ENCODE assay signal across 8 cellular contexts in the genomic region with DNA sequence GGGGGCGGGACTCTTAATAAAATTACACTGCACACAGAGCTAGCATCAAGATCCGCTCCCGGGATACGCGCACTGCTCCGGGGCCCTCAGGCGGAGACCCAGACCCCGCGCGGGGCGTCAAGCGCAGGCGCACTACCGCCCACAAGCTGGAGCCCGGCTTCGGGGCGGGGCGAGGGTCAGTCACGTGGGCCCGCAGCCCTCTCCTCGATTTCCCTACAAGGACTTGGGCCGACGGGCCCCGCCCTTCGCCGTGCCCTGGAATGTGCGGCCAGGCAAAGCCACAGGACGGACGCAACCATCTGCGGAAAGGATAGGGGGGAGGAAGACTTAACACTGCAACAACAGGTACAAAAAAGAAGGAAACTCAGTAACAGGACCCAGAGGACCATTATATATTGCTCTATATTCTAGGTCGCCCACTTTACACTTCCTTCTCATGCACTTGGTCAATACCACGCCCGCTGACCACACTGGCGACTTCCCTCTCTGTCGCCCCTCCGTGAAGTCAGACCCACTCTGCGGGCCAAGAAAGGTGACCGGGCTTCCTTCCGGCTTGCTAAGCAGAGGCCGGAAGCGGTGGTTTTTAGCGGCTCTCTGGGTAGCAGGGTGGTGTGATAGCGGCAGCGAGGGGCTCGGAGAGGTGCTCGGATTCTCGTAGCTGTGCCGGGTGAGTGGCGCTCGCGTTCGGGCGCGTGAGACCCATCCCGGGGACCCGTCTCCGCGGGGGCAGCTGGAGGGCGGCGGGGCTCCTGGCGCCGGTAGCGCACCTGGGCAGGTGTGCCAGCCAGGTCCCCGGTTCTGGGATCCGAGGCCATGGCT. TPM values are rescaled to one million over a fixed set of nuclear protein-coding genes. Genes with fewer than 3 reads are reported as not detected.
DNase-seq lines count a peak whose midpoint lies in the region; ATAC-seq, FAIRE-seq and TF ChIP-seq lines count a peak whose summit lies in the region.

MYL12A (plus strand) TSS at position 559 of the 819 bp plus-strand sequence. CDS start 5,447 bp downstream, outside the sequence.

- H3K4me3 ChIP-seq in astrocyte (ENCODE audit: insufficient read depth, low read depth, low read length): peak within 1 kb of the TSS; percentile 99
- peak within 1 kb of the TSS; percentile 86 for H3K4me3 ChIP-seq in right cardiac atrium (ENCODE audit: low read length)
- H3K4me3 ChIP-seq in vagina: peak within 1 kb of the TSS; percentile 93 to 98

- H3K36me3 Mint-ChIP-seq in astrocyte (ENCODE audit: low read depth, unreplicated experiment): peaks cover under 1% of the 10 kb centered on the region

- peaks cover 51% of the 10 kb centered on the region for H3K79me2 ChIP-seq in astrocyte (ENCODE audit: insufficient read depth, low read length)

- H3K27me3 Mint-ChIP-seq in astrocyte (ENCODE audit: low read depth, unreplicated experiment): no peaks in the 10 kb centered on the region

- intact Hi-C loops in right cardiac atrium (cut with DNase I): loop anchor here (5.0 to 10.0 kb wide), 6 partner anchors 53 to 315 kb away; no protein-coding TSS in a partner anchor
- intact Hi-C loops in vagina (cut with DNase I): loop anchor here (10.0 kb wide), 3 partner anchors 93 to 313 kb away; partner anchors contain the start of gene LPIN2

- WGBS in right cardiac atrium: under 1% methylated on average over 65 of the region's 65 CpGs

- peaks cover 15% of the 10 kb centered on the region for H3K4me1 Mint-ChIP-seq in astrocyte (ENCODE audit: low read depth, unreplicated experiment)

- H3K9me3 Mint-ChIP-seq in astrocyte (ENCODE audit: unreplicated experiment): no peaks in the 10 kb centered on the region

- H3K27me3 ChIP-seq in astrocyte (ENCODE audit: insufficient read depth, low read length) (no peaks in the 10 kb centered on the region), right cardiac atrium (ENCODE audit: control insufficient read depth, insufficient read depth) (no peaks in the 10 kb centered on the region), vagina (no peaks in the 10 kb centered on the region)

- H3K36me3 ChIP-seq in astrocyte (ENCODE audit: insufficient read depth, low read length) (peaks cover 11% of the 10 kb centered on the region), vagina (no peaks in the 10 kb centered on the region)

- TF ChIP-seq CTCF in astrocyte (IDR thresholded peaks at IDR 0.05; ENCODE audit: insufficient read depth, low read depth, low read length) (no peak), vagina (IDR thresholded peaks at IDR 0.05) (no peak)

- H3K4me1 ChIP-seq in astrocyte (ENCODE audit: insufficient read depth, low read length) (peaks cover 30% of the 10 kb centered on the region), right cardiac atrium (ENCODE audit: control insufficient read depth, insufficient read depth, low read length) (peaks cover 6% of the 10 kb centered on the region), vagina (peaks cover 50% of the 10 kb centered on the region)

- peak within 1 kb of the TSS; percentile 98 for H3K27ac Mint-ChIP-seq in astrocyte (ENCODE audit: unreplicated experiment)

- peak; percentile 99 for TF ChIP-seq POLR2A in GM18505 (IDR thresholded peaks at IDR 0.05; ENCODE audit: borderline replicate concordance, extremely low read depth, insufficient read depth, insufficient read length)
- peak in 1 of 2 donors; percentile 84 for TF ChIP-seq POLR2A in vagina (IDR thresholded peaks at IDR 0.05)

- ATAC-seq in GM18505 (IDR thresholded peaks at IDR 0.05; ENCODE audit: unreplicated experiment) (peak; percentile 83), HG02973 (IDR thresholded peaks at IDR 0.05; ENCODE audit: unreplicated experiment) (peak; percentile 72), right cardiac atrium (peak; percentile 92 to 93)

- peak within 1 kb of the TSS; percentile 88 for H3K4me2 ChIP-seq in astrocyte (ENCODE audit: low read length)

- peaks cover 21% of the 10 kb centered on the region for H4K20me1 ChIP-seq in astrocyte (ENCODE audit: insufficient read depth, low read length)

- H3K4me3 Mint-ChIP-seq in astrocyte (ENCODE audit: unreplicated experiment): peak within 1 kb of the TSS; percentile 86

- H3K27ac ChIP-seq in astrocyte (ENCODE audit: low read depth, low read length): peak within 1 kb of the TSS; percentile 100
- H3K27ac ChIP-seq in right cardiac atrium (ENCODE audit: low read length): peak within 1 kb of the TSS; percentile 97
- H3K27ac ChIP-seq in vagina: peak within 1 kb of the TSS; percentile 98

- FAIRE-seq in astrocyte (lab: Jason Lieb, UNC): no peak

- DNase-seq in NCI-H2029 (lab: John Stamatoyannopoulos, UW) (peak; percentile 90), T-helper 22 cell (ENCODE audit: low read depth) (peak; percentile 82), astrocyte (ENCODE audit: low read depth) (peak; percentile 98), right cardiac atrium (peak; percentile 100), putamen (ENCODE audit: low spot score) (peak; percentile 94), vagina (ENCODE audit: extremely low spot score in 2 of 2) (peak in 1 of 2 donors; percentile 98)

- peak within 1 kb of the TSS; percentile 99 for H3K9ac ChIP-seq in astrocyte (ENCODE audit: low read length)

- H3K9me3 ChIP-seq in astrocyte (ENCODE audit: insufficient read depth, low read depth, low read length) (no peaks in the 10 kb centered on the region), right cardiac atrium (ENCODE audit: control insufficient read depth, low read length) (no peaks in the 10 kb centered on the region), vagina (no peaks in the 10 kb centered on the region)

- H2AFZ ChIP-seq in astrocyte (ENCODE audit: low read depth, low read length): peak within 1 kb of the TSS; percentile 85

RNA-seq across cellular contexts. Expression of gene MYL12A, which starts in this region (rescaled TPM):
- total RNA-seq in astrocyte: 659 and 682 TPM in 2 replicates
- total RNA-seq in right cardiac atrium: 100 to 1,000 TPM; 493 to 926 (median 671) TPM
- polyA plus RNA-seq in right cardiac atrium: 1,833 TPM
- total RNA-seq in vagina: 193 TPM
